ENCODE assay signal across 19 cellular contexts in genomic region chr17:18179221-18179620, GRCh38.
"Had no signal": no experiment of that assay in that cellular context is flagged by ENCODE, and none has a peak within 500 bp of the region (broad histone marks: within the 10 kb centered on the region; RNA-seq: fewer than 3 reads in every experiment).

No MANE protein-coding gene starts in this region.

- H3K36me3 Mint-ChIP-seq: natural killer cell had no signal

- H3K4me3 Mint-ChIP-seq: central memory CD8-positive, alpha-beta T cell; natural killer cell; stimulated activated naive CD8-positive, alpha-beta T cell treated with anti-CD3 and anti-CD28 coated beads, Interleukin-15, amount 100 ng/mL, for 72 hours had no signal

- H3K27me3 ChIP-seq: esophagus muscularis mucosa, left lung, spleen, upper lobe of left lung had no signal

- H3K9me3 ChIP-seq: esophagus muscularis mucosa, left lung, psoas muscle, spleen, upper lobe of left lung had no signal

- DNase-seq: activated CD4-positive, alpha-beta T cell treated with anti-CD3 and anti-CD28 coated beads for 4 hours; activated naive CD4-positive, alpha-beta T cell treated with Interleukin-2 at 50 U/mL for 16 hours; activated T-cell treated with anti-CD3 and anti-CD28 coated beads, Interleukin-2, amount 50 U/mL, for 1 hour; amniotic stem cell; hypothalamus; kidney; left lung; mesenchymal stem cell; natural killer cell; psoas muscle; spleen; stimulated activated naive CD8-positive, alpha-beta T cell treated with anti-CD3 and anti-CD28 coated beads, Interleukin-15, amount 100 ng/mL, for 72 hours; upper lobe of left lung had no signal

- H3K9me3 Mint-ChIP-seq: central memory CD8-positive, alpha-beta T cell; natural killer cell; stimulated activated naive CD8-positive, alpha-beta T cell treated with anti-CD3 and anti-CD28 coated beads, Interleukin-15, amount 100 ng/mL, for 72 hours had no signal

- H3K27ac ChIP-seq: coronary artery, esophagus muscularis mucosa, left lung, psoas muscle, spleen, upper lobe of left lung, VCaP had no signal

- H3K36me3 ChIP-seq: esophagus muscularis mucosa, left lung, spleen, upper lobe of left lung had no signal

- ATAC-seq: left lung; natural killer cell; psoas muscle; Right ventricle myocardium inferior; sciatic nerve; stimulated activated naive CD8-positive, alpha-beta T cell treated with anti-CD3 and anti-CD28 coated beads, Interleukin-15, amount 100 ng/mL, for 72 hours had no signal

- H3K27me3 Mint-ChIP-seq: central memory CD8-positive, alpha-beta T cell; stimulated activated naive CD8-positive, alpha-beta T cell treated with anti-CD3 and anti-CD28 coated beads, Interleukin-15, amount 100 ng/mL, for 72 hours had no signal

- H3K4me3 ChIP-seq: coronary artery, esophagus muscularis mucosa, left lung, psoas muscle, spleen, upper lobe of left lung had no signal
